Comparison of ENCODE assay signal across 22 cellular contexts in the genomic region with DNA sequence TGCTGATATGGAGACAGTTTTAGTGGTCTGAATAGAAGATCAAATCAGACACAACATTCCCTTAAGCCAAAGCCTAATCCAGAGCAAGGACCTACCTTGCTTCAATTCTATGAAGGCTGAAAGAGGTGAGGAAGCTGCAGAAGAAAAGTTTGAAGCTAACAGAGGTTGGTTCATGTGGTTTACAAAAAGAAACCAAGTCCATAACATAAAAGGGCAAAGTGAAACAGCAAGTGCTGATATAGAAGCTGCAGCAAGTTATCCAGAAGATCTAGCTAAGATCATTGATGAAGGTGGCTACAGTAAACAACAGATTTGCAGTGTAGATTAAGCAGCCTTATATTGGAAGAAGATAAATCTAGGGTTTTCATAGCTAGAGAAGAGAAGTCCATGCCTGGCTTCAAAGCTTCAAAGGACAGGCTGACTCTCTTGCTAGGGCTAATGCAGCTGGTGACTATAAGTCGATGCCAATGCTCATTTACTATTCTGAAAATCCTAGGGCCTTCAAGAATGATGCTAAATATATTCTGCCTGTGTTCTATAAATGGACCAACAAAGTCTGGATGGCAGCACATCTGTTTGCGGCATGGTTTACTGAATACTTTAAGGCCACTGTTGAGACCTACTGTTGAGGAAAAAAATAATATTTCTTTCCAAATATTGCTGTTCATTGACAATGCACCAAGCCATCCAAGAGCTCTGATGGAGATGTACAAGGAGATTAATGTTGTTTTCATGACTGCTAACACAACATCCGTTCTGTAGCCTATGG.
DNase-seq lines count a peak whose midpoint lies in the region; ATAC-seq and TF ChIP-seq lines count a peak whose summit lies in the region.
"Had no signal": no experiment of that assay in that cellular context is flagged by ENCODE, and none has a peak within 500 bp of the region (broad histone marks: within the 10 kb centered on the region; RNA-seq: fewer than 3 reads in every experiment).

No MANE protein-coding gene starts in this region.

- no peak for DNase-seq in activated CD4-positive, alpha-beta memory T cell treated with anti-CD3 and anti-CD28 coated beads, Interleukin-2, amount 10 ng/mL, durations not matched to agents 7 days and 5 days
- no peak for DNase-seq in activated CD4-positive, alpha-beta memory T cell treated with anti-CD3 and anti-CD28 coated beads for 36 hours
- DNase-seq in CD8-positive, alpha-beta T cell = no peak
- DNase-seq in T-helper 17 cell = no peak
- DNase-seq in natural killer cell = no peak
- no peak for DNase-seq in SW480 (ENCODE audit: low spot score)
- DNase-seq in omental fat pad (ENCODE audit: low spot score) = no peak
- no peak for DNase-seq in testis
- DNase-seq: Caco-2, DMS153, HFFc6, Karpas-422, MG63, NCI-H1105, NCI-H1694, NCI-H2107, NCI-H2227 treated with DMSO at 0.1 percent for 48 hours, NCI-H524 had no signal

- peak overlapping the region; percentile 89 for H3K27ac Mint-ChIP-seq in activated CD4-positive, alpha-beta memory T cell treated with anti-CD3 and anti-CD28 coated beads, Interleukin-2, amount 10 ng/mL, durations not matched to agents 7 days and 5 days
- no peak overlapping the region for H3K27ac Mint-ChIP-seq in activated CD4-positive, alpha-beta memory T cell treated with anti-CD3 and anti-CD28 coated beads for 36 hours
- H3K27ac Mint-ChIP-seq in CD8-positive, alpha-beta T cell = peak overlapping the region; percentile 53
- H3K27ac Mint-ChIP-seq in T-helper 17 cell (no peak overlapping the region), natural killer cell (peak overlapping the region in 1 of 2 donors; percentile 18)
- H3K27ac Mint-ChIP-seq: HFFc6 had no signal

- no peaks in the 10 kb centered on the region for H3K36me3 ChIP-seq in CD8-positive, alpha-beta T cell (ENCODE audit: insufficient read depth, low read length)
- H3K36me3 ChIP-seq in testis (ENCODE audit: low read depth, missing control alignments) = no peaks in the 10 kb centered on the region
- H3K36me3 ChIP-seq: MG63, Peyer's patch had no signal

- H3K4me1 Mint-ChIP-seq in activated CD4-positive, alpha-beta memory T cell treated with anti-CD3 and anti-CD28 coated beads, Interleukin-2, amount 10 ng/mL, durations not matched to agents 7 days and 5 days = peaks cover 87% of the 10 kb centered on the region
- H3K4me1 Mint-ChIP-seq in activated CD4-positive, alpha-beta memory T cell treated with anti-CD3 and anti-CD28 coated beads for 36 hours (ENCODE audit: low read depth) = peaks cover 48% of the 10 kb centered on the region
- H3K4me1 Mint-ChIP-seq in CD8-positive, alpha-beta T cell (ENCODE audit: low read depth) = peaks cover 50% of the 10 kb centered on the region
- H3K4me1 Mint-ChIP-seq in T-helper 17 cell (peaks cover 33% of the 10 kb centered on the region), natural killer cell (peaks cover 65 to 66% of the 10 kb centered on the region in 2 donors)

- H3K9me3 ChIP-seq in CD8-positive, alpha-beta T cell (ENCODE audit: low read length) = no peaks in the 10 kb centered on the region
- no peaks in the 10 kb centered on the region for H3K9me3 ChIP-seq in T-helper 17 cell (ENCODE audit: control insufficient read depth, low read length, poor library complexity, severe bottlenecking)
- no peaks in the 10 kb centered on the region for H3K9me3 ChIP-seq in testis
- H3K9me3 ChIP-seq: Caco-2, MG63 had no signal

- H3K4me3 Mint-ChIP-seq in activated CD4-positive, alpha-beta memory T cell treated with anti-CD3 and anti-CD28 coated beads, Interleukin-2, amount 10 ng/mL, durations not matched to agents 7 days and 5 days = no peak overlapping the region
- no peak overlapping the region for H3K4me3 Mint-ChIP-seq in activated CD4-positive, alpha-beta memory T cell treated with anti-CD3 and anti-CD28 coated beads for 36 hours
- H3K4me3 Mint-ChIP-seq in CD8-positive, alpha-beta T cell = no peak overlapping the region
- peak overlapping the region; percentile 3 for H3K4me3 Mint-ChIP-seq in T-helper 17 cell
- H3K4me3 Mint-ChIP-seq in natural killer cell = peak overlapping the region; percentile 1
- H3K4me3 Mint-ChIP-seq: HFFc6 had no signal

- H3K27me3 ChIP-seq in CD8-positive, alpha-beta T cell (ENCODE audit: insufficient read depth, low read length) = no peaks in the 10 kb centered on the region
- H3K27me3 ChIP-seq in testis = no peaks in the 10 kb centered on the region
- H3K27me3 ChIP-seq: BLaER1 treated with 17β-estradiol and CSF1 and Interleukin-3, amounts not matched to agents 10 nM and 100 nM; MG63; Peyer's patch had no signal

- no peak overlapping the region for H3K4me3 ChIP-seq in CD8-positive, alpha-beta T cell (ENCODE audit: low read depth, low read length)
- H3K4me3 ChIP-seq in testis = no peak overlapping the region
- H3K4me3 ChIP-seq: BLaER1 treated with 17β-estradiol and CSF1 and Interleukin-3, amounts not matched to agents 10 nM and 100 nM; MG63; Peyer's patch had no signal

- peaks cover 21% of the 10 kb centered on the region for H3K9me3 Mint-ChIP-seq in activated CD4-positive, alpha-beta memory T cell treated with anti-CD3 and anti-CD28 coated beads, Interleukin-2, amount 10 ng/mL, durations not matched to agents 7 days and 5 days
- peaks cover 15% of the 10 kb centered on the region for H3K9me3 Mint-ChIP-seq in activated CD4-positive, alpha-beta memory T cell treated with anti-CD3 and anti-CD28 coated beads for 36 hours
- peaks cover 18% of the 10 kb centered on the region for H3K9me3 Mint-ChIP-seq in CD8-positive, alpha-beta T cell
- H3K9me3 Mint-ChIP-seq in natural killer cell = peaks cover 0 to 3% of the 10 kb centered on the region in 2 donors

- TF ChIP-seq POLR2A in testis (IDR thresholded peaks at IDR 0.05) = no peak

- H3K36me3 Mint-ChIP-seq in activated CD4-positive, alpha-beta memory T cell treated with anti-CD3 and anti-CD28 coated beads, Interleukin-2, amount 10 ng/mL, durations not matched to agents 7 days and 5 days (ENCODE audit: low read depth) = peaks cover 63% of the 10 kb centered on the region
- peaks cover 2% of the 10 kb centered on the region for H3K36me3 Mint-ChIP-seq in activated CD4-positive, alpha-beta memory T cell treated with anti-CD3 and anti-CD28 coated beads for 36 hours
- no peaks in the 10 kb centered on the region for H3K36me3 Mint-ChIP-seq in CD8-positive, alpha-beta T cell
- no peaks in the 10 kb centered on the region for H3K36me3 Mint-ChIP-seq in T-helper 17 cell (ENCODE audit: low read depth)
- H3K36me3 Mint-ChIP-seq in natural killer cell = peaks cover 13% of the 10 kb centered on the region

- CTCF ChIA-PET in activated CD4-positive, alpha-beta memory T cell treated with anti-CD3 and anti-CD28 coated beads, Interleukin-2, amount 10 ng/mL, durations not matched to agents 7 days and 5 days (lab: Charles Lee) = interaction anchor here (0.6 to 2.0 kb wide), 5 partner anchors 9 to 88 kb away, joined by 3 to 17 read pairs (median 3); no protein-coding TSS in a partner anchor
- CTCF ChIA-PET in activated CD4-positive, alpha-beta memory T cell treated with anti-CD3 and anti-CD28 coated beads for 36 hours (lab: Charles Lee) = interaction anchor here (1.1 to 1.2 kb wide), 2 partner anchors 19 to 416 kb away, joined by 4 to 8 read pairs; no protein-coding TSS in a partner anchor
- CTCF ChIA-PET in CD8-positive, alpha-beta T cell (lab: Charles Lee) = interaction anchor here (0.6 to 1.4 kb wide), 2 partner anchors 9 to 372 kb away, joined by 3 to 4 read pairs; no protein-coding TSS in a partner anchor

- intact Hi-C loops in activated CD4-positive, alpha-beta memory T cell treated with anti-CD3 and anti-CD28 coated beads for 36 hours (cut with micrococcal nuclease) = no loop called here
- intact Hi-C loops in CD8-positive, alpha-beta T cell (cut with DNase I, micrococcal nuclease) = loop anchor here in 1 of 2 experiments (10.0 kb wide), 1 partner anchor 62 kb away; no protein-coding TSS in a partner anchor
- intact Hi-C loops in natural killer cell (cut with micrococcal nuclease) (loop anchor here (2.0 kb wide), 1 partner anchor 14 kb away; no protein-coding TSS in a partner anchor), testis (cut with DNase I; ENCODE audit: low total_unique reads) (no loop called here)

- no peak for ATAC-seq in CD8-positive, alpha-beta T cell
- ATAC-seq in T-helper 17 cell = peak; percentile 21
- peak in 1 of 3 donors; percentile 30 for ATAC-seq in natural killer cell
- no peak for ATAC-seq in omental fat pad (ENCODE audit: low FRiP score)
- ATAC-seq: HepG2, Right ventricle myocardium inferior had no signal

- POLR2A ChIA-PET in activated CD4-positive, alpha-beta memory T cell treated with anti-CD3 and anti-CD28 coated beads, Interleukin-2, amount 10 ng/mL, durations not matched to agents 7 days and 5 days (lab: Charles Lee) = interaction anchor here (0.7 to 3.0 kb wide), 8 partner anchors 10 to 93 kb away, joined by 3 to 29 read pairs (median 6); no protein-coding TSS in a partner anchor
- POLR2A ChIA-PET in activated CD4-positive, alpha-beta memory T cell treated with anti-CD3 and anti-CD28 coated beads for 36 hours (lab: Charles Lee) = interaction anchor here (0.9 kb wide), 1 partner anchor 40 kb away, joined by 3 read pairs; no protein-coding TSS in a partner anchor
- POLR2A ChIA-PET in CD8-positive, alpha-beta T cell (lab: Charles Lee) = no interaction called here

- H3K27me3 Mint-ChIP-seq in activated CD4-positive, alpha-beta memory T cell treated with anti-CD3 and anti-CD28 coated beads, Interleukin-2, amount 10 ng/mL, durations not matched to agents 7 days and 5 days = peaks cover 4% of the 10 kb centered on the region
- H3K27me3 Mint-ChIP-seq in activated CD4-positive, alpha-beta memory T cell treated with anti-CD3 and anti-CD28 coated beads for 36 hours = no peaks in the 10 kb centered on the region
- peaks cover 2% of the 10 kb centered on the region for H3K27me3 Mint-ChIP-seq in CD8-positive, alpha-beta T cell (ENCODE audit: low read depth)
- H3K27me3 Mint-ChIP-seq in T-helper 17 cell = no peaks in the 10 kb centered on the region
- H3K27me3 Mint-ChIP-seq in natural killer cell (ENCODE audit: low read depth in 2 of 2) = peaks cover 51 to 76% of the 10 kb centered on the region in 2 donors

- no peak for TF ChIP-seq CTCF in CD8-positive, alpha-beta T cell (IDR thresholded peaks at IDR 0.05)
- TF ChIP-seq CTCF in natural killer cell (IDR thresholded peaks at IDR 0.05) (no peak), omental fat pad (IDR thresholded peaks at IDR 0.05) (no peak), testis (IDR thresholded peaks at IDR 0.05) (no peak)

- H3K27ac ChIP-seq in CD8-positive, alpha-beta T cell (ENCODE audit: low read depth, low read length) = no peak overlapping the region
- no peak overlapping the region for H3K27ac ChIP-seq in testis
- H3K27ac ChIP-seq: BLaER1 treated with 17β-estradiol and CSF1 and Interleukin-3, amounts not matched to agents 10 nM and 100 nM; Peyer's patch had no signal

- 92 to 98% methylated on average over 3 of the region's 3 CpGs for WGBS in testis, 2 donors

- peaks cover 46% of the 10 kb centered on the region for H3K4me1 ChIP-seq in CD8-positive, alpha-beta T cell (ENCODE audit: insufficient read depth, low read length)
- H3K4me1 ChIP-seq in testis = peaks cover 4% of the 10 kb centered on the region
- H3K4me1 ChIP-seq: Caco-2 had no signal

Comparison
In these comparisons a context has a peak if more than half of its experiments do, and no peak if none do; other contexts are left out.
1. H3K27ac Mint-ChIP-seq: peak in activated CD4-positive, alpha-beta memory T cell treated with anti-CD3 and anti-CD28 coated beads, Interleukin-2, amount 10 ng/mL, durations not matched to agents 7 days and 5 days (single experiment) and CD8-positive, alpha-beta T cell (single experiment); none in activated CD4-positive, alpha-beta memory T cell treated with anti-CD3 and anti-CD28 coated beads for 36 hours (single experiment) and T-helper 17 cell (single experiment).
2. H3K4me3 Mint-ChIP-seq: peak in T-helper 17 cell (single experiment) and natural killer cell (single experiment); none in activated CD4-positive, alpha-beta memory T cell treated with anti-CD3 and anti-CD28 coated beads, Interleukin-2, amount 10 ng/mL, durations not matched to agents 7 days and 5 days (single experiment), activated CD4-positive, alpha-beta memory T cell treated with anti-CD3 and anti-CD28 coated beads for 36 hours (single experiment) and CD8-positive, alpha-beta T cell (single experiment).